In the genomic region with DNA sequence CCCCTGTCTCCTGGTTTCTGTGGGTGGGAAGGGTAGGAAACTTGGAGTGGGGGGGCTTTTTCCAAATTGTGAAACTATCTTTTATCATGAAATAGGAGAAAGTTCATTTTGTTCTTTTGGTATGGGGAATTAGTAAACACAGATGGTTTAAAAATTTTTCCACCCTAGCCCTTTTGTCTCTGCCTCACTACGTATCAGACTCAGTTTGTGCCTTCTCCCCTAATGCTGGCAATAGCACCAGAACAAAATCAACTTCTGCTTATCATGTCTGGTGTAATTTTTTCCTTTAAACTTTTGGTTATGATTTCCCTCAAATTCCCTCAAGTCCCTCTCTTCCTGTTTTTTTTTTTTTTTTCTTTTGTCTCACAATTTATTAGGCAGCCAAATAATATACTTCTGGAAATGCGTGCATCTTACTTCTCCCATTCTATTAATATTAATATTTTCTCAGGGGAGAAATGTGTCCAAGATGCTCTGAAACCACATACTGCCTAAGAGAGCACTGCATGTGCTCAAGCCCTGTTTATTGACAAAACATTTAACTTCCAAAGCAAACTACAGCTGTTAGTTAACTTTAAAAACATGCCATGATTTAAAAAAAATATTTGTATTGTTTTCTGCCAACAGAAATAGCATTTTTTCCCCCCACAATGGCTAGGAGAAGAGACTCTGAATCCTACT, we compare ENCODE assay signal across 32 cellular contexts. TPM values are rescaled to one million over a fixed set of nuclear protein-coding genes. Genes with fewer than 3 reads are reported as not detected.
DNase-seq lines count a peak whose midpoint lies in the region; ATAC-seq and TF ChIP-seq lines count a peak whose summit lies in the region.
"Had no signal": no experiment of that assay in that cellular context is flagged by ENCODE, and none has a peak within 500 bp of the region (broad histone marks: within the 10 kb centered on the region; RNA-seq: fewer than 3 reads in every experiment).

No MANE protein-coding gene starts in this region.

- intact Hi-C loops in CD8-positive, alpha-beta T cell (cut with DNase I, micrococcal nuclease): no loop called here
- intact Hi-C loops in naive thymus-derived CD4-positive, alpha-beta T cell (cut with micrococcal nuclease): no loop called here

- H3K9me3 Mint-ChIP-seq in activated CD8-positive, alpha-beta memory T cell treated with anti-CD3 and anti-CD28 coated beads, Interleukin-2, amount 10 ng/mL, durations not matched to agents 7 days and 5 days (ENCODE audit: low read depth): peaks cover 10% of the 10 kb centered on the region
- no peaks in the 10 kb centered on the region for H3K9me3 Mint-ChIP-seq in CD8-positive, alpha-beta T cell
- H3K9me3 Mint-ChIP-seq in activated naive CD8-positive, alpha-beta T cell treated with anti-CD3 and anti-CD28 coated beads, Interleukin-2, amount 50 U/mL, for 24 hours: peaks cover 26% of the 10 kb centered on the region
- peaks cover 0 to 12% (median 0%) of the 10 kb centered on the region in 11 donors for H3K9me3 Mint-ChIP-seq in naive thymus-derived CD4-positive, alpha-beta T cell

- peak overlapping the region; percentile 3 for H3K27ac Mint-ChIP-seq in activated CD8-positive, alpha-beta memory T cell treated with anti-CD3 and anti-CD28 coated beads, Interleukin-2, amount 10 ng/mL, durations not matched to agents 7 days and 5 days
- H3K27ac Mint-ChIP-seq in CD8-positive, alpha-beta T cell: peak overlapping the region; percentile 84
- H3K27ac Mint-ChIP-seq in activated naive CD8-positive, alpha-beta T cell treated with anti-CD3 and anti-CD28 coated beads, Interleukin-2, amount 50 U/mL, for 24 hours: peak overlapping the region; percentile 80
- H3K27ac Mint-ChIP-seq in naive thymus-derived CD4-positive, alpha-beta T cell: peak overlapping the region in 8 of 9 donors; percentile 27 to 89 (median 78)

- H3K4me1 ChIP-seq in CD8-positive, alpha-beta T cell (ENCODE audit: insufficient read depth, low read length): peaks cover 15% of the 10 kb centered on the region
- peaks cover 0 to 6% of the 10 kb centered on the region in 2 donors for H3K4me1 ChIP-seq in naive thymus-derived CD4-positive, alpha-beta T cell (ENCODE audit: control insufficient read depth in 2 of 2, insufficient read depth in 2 of 2, low read length in 2 of 2)
- H3K4me1 ChIP-seq: A549, esophagus muscularis mucosa, parathyroid adenoma, stomach, thyroid gland, vagina had no signal

- H3K4me3 Mint-ChIP-seq in activated CD8-positive, alpha-beta memory T cell treated with anti-CD3 and anti-CD28 coated beads, Interleukin-2, amount 10 ng/mL, durations not matched to agents 7 days and 5 days: no peak overlapping the region
- H3K4me3 Mint-ChIP-seq in CD8-positive, alpha-beta T cell: no peak overlapping the region
- no peak overlapping the region for H3K4me3 Mint-ChIP-seq in activated naive CD8-positive, alpha-beta T cell treated with anti-CD3 and anti-CD28 coated beads, Interleukin-2, amount 50 U/mL, for 24 hours
- no peak overlapping the region for H3K4me3 Mint-ChIP-seq in naive thymus-derived CD4-positive, alpha-beta T cell
- H3K4me3 Mint-ChIP-seq: activated naive CD8-positive, alpha-beta T cell treated with anti-CD3 and anti-CD28 coated beads, Interleukin-2, amount 10 ng/mL, durations not matched to agents 7 days and 5 days; CD4-positive, CD25-positive, alpha-beta regulatory T cell had no signal

- H3K36me3 ChIP-seq in CD8-positive, alpha-beta T cell (ENCODE audit: insufficient read depth, low read length): peaks cover 13% of the 10 kb centered on the region
- H3K36me3 ChIP-seq in naive thymus-derived CD4-positive, alpha-beta T cell (ENCODE audit: control insufficient read depth in 2 of 3, insufficient read depth in 3 of 3, low read length in 3 of 3): peaks cover 0 to 42% (median 11%) of the 10 kb centered on the region in 3 experiments
- H3K36me3 ChIP-seq: esophagus muscularis mucosa, stomach, thyroid gland, vagina had no signal

- no peaks in the 10 kb centered on the region for H3K9me3 ChIP-seq in CD8-positive, alpha-beta T cell (ENCODE audit: low read length)
- no peaks in the 10 kb centered on the region for H3K9me3 ChIP-seq in naive thymus-derived CD4-positive, alpha-beta T cell (ENCODE audit: control insufficient read depth in 2 of 3, low read length in 3 of 3)
- H3K9me3 ChIP-seq: A549, esophagus muscularis mucosa, SK-N-SH, stomach, thyroid gland, vagina had no signal

- no peaks in the 10 kb centered on the region for H3K27me3 ChIP-seq in CD8-positive, alpha-beta T cell (ENCODE audit: insufficient read depth, low read length)
- H3K27me3 ChIP-seq in naive thymus-derived CD4-positive, alpha-beta T cell (ENCODE audit: control insufficient read depth in 2 of 2, insufficient read depth in 2 of 2, low read length in 2 of 2): no peaks in the 10 kb centered on the region
- H3K27me3 ChIP-seq: esophagus muscularis mucosa, stomach, thyroid gland, vagina had no signal

- H3K27me3 Mint-ChIP-seq in activated CD8-positive, alpha-beta memory T cell treated with anti-CD3 and anti-CD28 coated beads, Interleukin-2, amount 10 ng/mL, durations not matched to agents 7 days and 5 days: no peaks in the 10 kb centered on the region
- no peaks in the 10 kb centered on the region for H3K27me3 Mint-ChIP-seq in CD8-positive, alpha-beta T cell (ENCODE audit: low read depth)
- H3K27me3 Mint-ChIP-seq in activated naive CD8-positive, alpha-beta T cell treated with anti-CD3 and anti-CD28 coated beads, Interleukin-2, amount 50 U/mL, for 24 hours: no peaks in the 10 kb centered on the region
- no peaks in the 10 kb centered on the region for H3K27me3 Mint-ChIP-seq in naive thymus-derived CD4-positive, alpha-beta T cell
- H3K27me3 Mint-ChIP-seq: activated naive CD8-positive, alpha-beta T cell treated with anti-CD3 and anti-CD28 coated beads, Interleukin-2, amount 10 ng/mL, durations not matched to agents 7 days and 5 days; CD4-positive, CD25-positive, alpha-beta regulatory T cell had no signal

- no peak for TF ChIP-seq CTCF in CD8-positive, alpha-beta T cell (IDR thresholded peaks at IDR 0.05)

- peaks cover 45% of the 10 kb centered on the region for H3K36me3 Mint-ChIP-seq in activated CD8-positive, alpha-beta memory T cell treated with anti-CD3 and anti-CD28 coated beads, Interleukin-2, amount 10 ng/mL, durations not matched to agents 7 days and 5 days
- H3K36me3 Mint-ChIP-seq in CD8-positive, alpha-beta T cell: peaks cover 61% of the 10 kb centered on the region
- H3K36me3 Mint-ChIP-seq in activated naive CD8-positive, alpha-beta T cell treated with anti-CD3 and anti-CD28 coated beads, Interleukin-2, amount 50 U/mL, for 24 hours (ENCODE audit: low read depth): peaks cover 64% of the 10 kb centered on the region
- H3K36me3 Mint-ChIP-seq in naive thymus-derived CD4-positive, alpha-beta T cell: peaks cover 29 to 64% (median 55%) of the 10 kb centered on the region in 5 donors

- ATAC-seq in activated CD8-positive, alpha-beta memory T cell treated with anti-CD3 and anti-CD28 coated beads, Interleukin-2, amount 10 ng/mL, durations not matched to agents 7 days and 5 days: no peak
- no peak for ATAC-seq in CD8-positive, alpha-beta T cell
- ATAC-seq in activated naive CD8-positive, alpha-beta T cell treated with anti-CD3 and anti-CD28 coated beads, Interleukin-2, amount 50 U/mL, for 24 hours: no peak
- no peak for ATAC-seq in naive thymus-derived CD4-positive, alpha-beta T cell
- ATAC-seq in HG03045 (IDR thresholded peaks at IDR 0.05; ENCODE audit: unreplicated experiment): no peak
- ATAC-seq: A549, HepG2 had no signal

- H3K27ac ChIP-seq in CD8-positive, alpha-beta T cell (ENCODE audit: low read depth, low read length): no peak overlapping the region
- no peak overlapping the region for H3K27ac ChIP-seq in naive thymus-derived CD4-positive, alpha-beta T cell (ENCODE audit: low read depth, low read length)
- H3K27ac ChIP-seq: A549, esophagus muscularis mucosa, stomach, thyroid gland, vagina had no signal

- peaks cover 14% of the 10 kb centered on the region for H3K4me1 Mint-ChIP-seq in activated CD8-positive, alpha-beta memory T cell treated with anti-CD3 and anti-CD28 coated beads, Interleukin-2, amount 10 ng/mL, durations not matched to agents 7 days and 5 days
- peaks cover 31% of the 10 kb centered on the region for H3K4me1 Mint-ChIP-seq in CD8-positive, alpha-beta T cell (ENCODE audit: low read depth)
- H3K4me1 Mint-ChIP-seq in activated naive CD8-positive, alpha-beta T cell treated with anti-CD3 and anti-CD28 coated beads, Interleukin-2, amount 50 U/mL, for 24 hours: peaks cover 68% of the 10 kb centered on the region
- peaks cover 20 to 64% (median 54%) of the 10 kb centered on the region in 7 donors for H3K4me1 Mint-ChIP-seq in naive thymus-derived CD4-positive, alpha-beta T cell

- no peak overlapping the region for H3K4me3 ChIP-seq in CD8-positive, alpha-beta T cell (ENCODE audit: low read depth, low read length)
- H3K4me3 ChIP-seq in naive thymus-derived CD4-positive, alpha-beta T cell (ENCODE audit: low read length): no peak overlapping the region
- H3K4me3 ChIP-seq: A549, esophagus muscularis mucosa, stomach, thyroid gland, vagina had no signal

- POLR2A ChIA-PET in CD8-positive, alpha-beta T cell (lab: Charles Lee): no interaction called here
- POLR2A ChIA-PET in naive thymus-derived CD4-positive, alpha-beta T cell (lab: Charles Lee): interaction anchor here (0.6 to 1.4 kb wide), 2 partner anchors 8 to 190 kb away, joined by 3 read pairs; no protein-coding TSS in a partner anchor

- no peak for DNase-seq in activated CD8-positive, alpha-beta memory T cell treated with anti-CD3 and anti-CD28 coated beads, Interleukin-2, amount 10 ng/mL, durations not matched to agents 7 days and 5 days
- DNase-seq in activated CD8-positive, alpha-beta memory T cell treated with anti-CD3 and anti-CD28 coated beads, Interleukin-2, amount 50 U/mL, for 48 hours: no peak
- DNase-seq in CD8-positive, alpha-beta T cell: no peak
- no peak for DNase-seq in activated naive CD8-positive, alpha-beta T cell treated with anti-CD3 and anti-CD28 coated beads, Interleukin-2, amount 50 U/mL, for 24 hours
- no peak for DNase-seq in naive thymus-derived CD4-positive, alpha-beta T cell
- DNase-seq in NCI-H146 treated with DMSO at 0.1 percent for 48 hours (lab: John Stamatoyannopoulos, UW; ENCODE audit: unreplicated experiment): no peak
- DNase-seq in NCI-H69 (lab: John Stamatoyannopoulos, UW): no peak
- DNase-seq: activated CD4-positive, CD25-positive, alpha-beta regulatory T cell treated with anti-CD3 and anti-CD28 coated beads, Interleukin-2, amount 50 U/mL, for 72 hours; activated naive CD8-positive, alpha-beta T cell treated with anti-CD3 and anti-CD28 coated beads, Interleukin-2, amount 10 ng/mL, durations not matched to agents 7 days and 5 days; AML-193; CD4-positive, CD25-positive, alpha-beta regulatory T cell; cerebellar nuclear complex; foreskin fibroblast; kidney glomerular epithelial cell; mammary epithelial cell; MM.1S; NCI-H1105 treated with DMSO at 0.1 percent for 48 hours; NCI-H2029; NCI-H524 treated with DMSO at 0.1 percent for 48 hours; NK-92 treated with Interleukin-12 subunit alpha and Interleukin-12 subunit beta, amount 100 ng/mL, for 24 hours; retina; SK-N-SH; stimulated activated CD4-positive, alpha-beta T cell treated with anti-CD3 and anti-CD28 coated beads, Interleukin-1b, Interleukin-23, amount 100 ng/mL, for 48 hours; stomach; thyroid gland had no signal

- CTCF ChIA-PET in activated CD8-positive, alpha-beta memory T cell treated with anti-CD3 and anti-CD28 coated beads, Interleukin-2, amount 10 ng/mL, durations not matched to agents 7 days and 5 days (lab: Charles Lee): no interaction called here
- CTCF ChIA-PET in CD8-positive, alpha-beta T cell (lab: Charles Lee): interaction anchor here (1.1 to 1.4 kb wide), 2 partner anchors 45 to 123 kb away, joined by 3 read pairs; no protein-coding TSS in a partner anchor
- CTCF ChIA-PET in naive thymus-derived CD4-positive, alpha-beta T cell (lab: Charles Lee): interaction anchor here (0.8 to 1.2 kb wide), 3 partner anchors 9 to 123 kb away, joined by 3 to 5 read pairs (median 4); no protein-coding TSS in a partner anchor

RNA-seq across cellular contexts. Expression of gene TESPA1, which starts 35.4 kb away (rescaled TPM):
- 10 to 100 TPM; 65.9 to 74.6 TPM for total RNA-seq in activated CD8-positive, alpha-beta memory T cell treated with anti-CD3 and anti-CD28 coated beads, Interleukin-2, amount 10 ng/mL, durations not matched to agents 7 days and 5 days
- total RNA-seq in CD8-positive, alpha-beta T cell: 10 to 100 TPM; 70.9 to 84.8 TPM
- total RNA-seq in naive thymus-derived CD4-positive, alpha-beta T cell: 100 to 1,000 TPM; 120 to 301 (median 186) TPM
- polyA plus RNA-seq in naive thymus-derived CD4-positive, alpha-beta T cell: 100 to 1,000 TPM; 183 to 314 TPM
- total RNA-seq: dermis microvascular lymphatic vessel endothelial cell, HepG2, mammary epithelial cell had no signal
- polyA plus RNA-seq: A549, HepG2, mammary epithelial cell, SK-N-SH had no signal

Comparison
In these comparisons a context has a peak if more than half of its experiments do, and no peak if none do; other contexts are left out.
1. H3K27ac Mint-ChIP-seq: peak in every context shown above with its lines; median percentile 84 in CD8-positive, alpha-beta T cell; 80 in activated naive CD8-positive, alpha-beta T cell treated with anti-CD3 and anti-CD28 coated beads, Interleukin-2, amount 50 U/mL, for 24 hours; 78 in naive thymus-derived CD4-positive, alpha-beta T cell; 3 in activated CD8-positive, alpha-beta memory T cell treated with anti-CD3 and anti-CD28 coated beads, Interleukin-2, amount 10 ng/mL, durations not matched to agents 7 days and 5 days.